13 cellular contexts compared by ENCODE assay signal in genomic region chr1:179190861-179191260, GRCh38. TPM values are rescaled to one million over a fixed set of nuclear protein-coding genes. Genes with fewer than 3 reads are reported as not detected.
DNase-seq lines count a peak whose midpoint lies in the region; ATAC-seq and TF ChIP-seq lines count a peak whose summit lies in the region.
"Had no signal": no experiment of that assay in that cellular context is flagged by ENCODE, and none has a peak within 500 bp of the region (broad histone marks: within the 10 kb centered on the region; RNA-seq: fewer than 3 reads in every experiment).

No MANE protein-coding gene starts in this region.

- H3K36me3 ChIP-seq in Karpas-422 (ENCODE audit: insufficient read depth, low read length) (no peaks in the 10 kb centered on the region), skeletal muscle tissue (ENCODE audit: control insufficient read depth in 3 of 3, insufficient read depth in 3 of 3, low read length in 3 of 3) (no peaks in the 10 kb centered on the region)

- H3K4me1 ChIP-seq in Karpas-422 (ENCODE audit: low read length) (peaks cover 7% of the 10 kb centered on the region), skeletal muscle tissue (ENCODE audit: control insufficient read depth in 3 of 3, insufficient read depth in 3 of 3, low read length in 3 of 3) (peaks cover 0 to 8% (median 7%) of the 10 kb centered on the region in 3 donors)

- no peak for TF ChIP-seq CTCF in glutamatergic neuron (IDR thresholded peaks at IDR 0.05; ENCODE audit: partially characterized antibody, unreplicated experiment)

- H3K9me3 ChIP-seq in Karpas-422 (ENCODE audit: low read length) = no peaks in the 10 kb centered on the region
- no peaks in the 10 kb centered on the region for H3K9me3 ChIP-seq in skeletal muscle tissue (ENCODE audit: control insufficient read depth in 3 of 3, low read length in 3 of 3)

- H3K4me3 Mint-ChIP-seq in glutamatergic neuron (ENCODE audit: unreplicated experiment) = no peak overlapping the region
- H3K4me3 Mint-ChIP-seq: activated CD4-positive, alpha-beta T cell treated with anti-CD3 and anti-CD28 coated beads, Interleukin-2, amount 10 ng/mL, durations not matched to agents 7 days and 5 days; activated naive CD8-positive, alpha-beta T cell had no signal

- no peaks in the 10 kb centered on the region for H3K27me3 ChIP-seq in Karpas-422 (ENCODE audit: low read length)
- H3K27me3 ChIP-seq in skeletal muscle tissue (ENCODE audit: control insufficient read depth in 3 of 3, insufficient read depth in 3 of 3, low read length in 3 of 3) = no peaks in the 10 kb centered on the region

- H3K4me3 ChIP-seq in Karpas-422 (ENCODE audit: low read length) (no peak overlapping the region), skeletal muscle tissue (ENCODE audit: low read length in 3 of 3) (no peak overlapping the region)
- H3K4me3 ChIP-seq: SK-N-MC had no signal

- no peak overlapping the region for H3K4me2 ChIP-seq in Karpas-422 (ENCODE audit: low read depth, low read length, poor library complexity, severe bottlenecking)

- peak; percentile 36 for DNase-seq in Karpas-422
- DNase-seq in UCSD-AML1 (lab: John Stamatoyannopoulos, UW; ENCODE audit: unreplicated experiment) = peak; percentile 22
- peak; percentile 56 for DNase-seq in glomerular endothelial cell (ENCODE audit: extremely low read depth, low read depth, low spot score)
- DNase-seq in glutamatergic neuron = no peak
- no peak for DNase-seq in NCI-H146 (lab: John Stamatoyannopoulos, UW)
- DNase-seq: activated CD4-positive, alpha-beta T cell treated with anti-CD3 and anti-CD28 coated beads, Interleukin-2, amount 10 ng/mL, durations not matched to agents 7 days and 5 days; Calu3; effector CD4-positive, alpha-beta T cell; NCI-H524 treated with DMSO at 0.1 percent for 48 hours had no signal

- H3K27ac ChIP-seq in Karpas-422 (ENCODE audit: low read length) (no peak overlapping the region), skeletal muscle tissue (ENCODE audit: low read depth, low read length) (peak overlapping the region; percentile 74)
- H3K27ac ChIP-seq: SK-N-MC had no signal

- no peaks in the 10 kb centered on the region for H3K9me2 ChIP-seq in Karpas-422 (replicated peaks; ENCODE audit: insufficient read depth, low read length)

- H3K27ac Mint-ChIP-seq in glutamatergic neuron (ENCODE audit: unreplicated experiment) = no peak overlapping the region
- H3K27ac Mint-ChIP-seq: activated CD4-positive, alpha-beta T cell treated with anti-CD3 and anti-CD28 coated beads, Interleukin-2, amount 10 ng/mL, durations not matched to agents 7 days and 5 days; activated naive CD8-positive, alpha-beta T cell had no signal

- no peak overlapping the region for H3K9ac ChIP-seq in Karpas-422 (ENCODE audit: low read length)
- no peak overlapping the region for H3K9ac ChIP-seq in skeletal muscle tissue (ENCODE audit: low read depth in 1 of 3, low read length in 3 of 3)

- peaks cover 85% of the 10 kb centered on the region for H3K79me2 ChIP-seq in Karpas-422 (ENCODE audit: low read length)

- H3K36me3 Mint-ChIP-seq in glutamatergic neuron (ENCODE audit: unreplicated experiment) = no peaks in the 10 kb centered on the region

- no peaks in the 10 kb centered on the region for H3K4me1 Mint-ChIP-seq in glutamatergic neuron (ENCODE audit: low read depth, unreplicated experiment)

- ATAC-seq in GM19023 (IDR thresholded peaks at IDR 0.05; ENCODE audit: unreplicated experiment) = no peak

- H2AFZ ChIP-seq in Karpas-422 (ENCODE audit: low read length) = no peak overlapping the region

- H3K9me3 Mint-ChIP-seq in glutamatergic neuron (ENCODE audit: unreplicated experiment) = no peaks in the 10 kb centered on the region
- H3K9me3 Mint-ChIP-seq: activated CD4-positive, alpha-beta T cell treated with anti-CD3 and anti-CD28 coated beads, Interleukin-2, amount 10 ng/mL, durations not matched to agents 7 days and 5 days had no signal

- H3K27me3 Mint-ChIP-seq in glutamatergic neuron (ENCODE audit: unreplicated experiment) = no peaks in the 10 kb centered on the region
- H3K27me3 Mint-ChIP-seq: activated CD4-positive, alpha-beta T cell treated with anti-CD3 and anti-CD28 coated beads, Interleukin-2, amount 10 ng/mL, durations not matched to agents 7 days and 5 days; activated naive CD8-positive, alpha-beta T cell had no signal

- H4K20me1 ChIP-seq in Karpas-422 (ENCODE audit: insufficient read depth, low read depth, low read length) = no peaks in the 10 kb centered on the region; the same call in 1 of the 2 replicates

RNA-seq across cellular contexts. Expression of gene ABL2, which starts 38.6 kb away (rescaled TPM):
- 11.3 and 14.3 TPM in 2 replicates for total RNA-seq in Karpas-422 (2014; rRNA removed; shearing (Covaris generic); ENCODE audit: low replicate concordance)
- total RNA-seq in glomerular endothelial cell (55.7 and 101 TPM in 2 replicates), skeletal muscle tissue (8.9 TPM), glutamatergic neuron (ENCODE audit: unreplicated experiment) (24.7 TPM)

Comparison
In these comparisons a context has a peak if more than half of its experiments do, and no peak if none do; other contexts are left out.
1. DNase-seq: peak in Karpas-422 (single experiment), UCSD-AML1 (single experiment) and glomerular endothelial cell (single experiment); none in glutamatergic neuron (single experiment) and NCI-H146 (single experiment).